In genomic region chr6:357261-357790, GRCh38 we compare ENCODE assay signal across 1 cellular context.
TF ChIP-seq lines count a peak whose summit lies in the region.

No MANE protein-coding gene starts in this region.

TF ChIP-seq in IMR-90, 13 proteins besides CTCF, POLR2A, EP300 and RAD21 (continued from another document):
- TF ChIP-seq USF2 (IDR thresholded peaks at IDR 0.05; ENCODE audit: low read depth, low read length) (no peak), CEBPB (IDR thresholded peaks at IDR 0.05; ENCODE audit: low read depth, low read length) (no peak)
